In the genomic region with DNA sequence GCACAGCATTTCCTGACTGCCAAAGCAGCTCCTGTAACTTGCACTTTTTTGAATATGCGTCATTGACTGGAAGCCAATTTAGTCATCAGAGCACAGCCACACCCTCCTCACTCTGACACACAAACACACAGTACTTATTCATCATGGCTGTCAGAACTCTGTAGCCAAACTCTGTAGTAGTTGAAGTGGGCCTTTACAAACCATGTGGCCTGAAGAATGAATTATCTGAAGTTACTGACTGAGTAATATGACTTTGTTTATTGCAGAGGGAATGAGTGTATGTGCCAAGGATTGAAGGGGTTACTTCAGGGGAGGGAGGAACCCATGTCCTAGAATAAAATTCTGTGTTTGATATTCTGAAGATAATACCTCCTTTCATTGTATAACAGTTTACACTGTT, we compare ENCODE assay signal across 8 cellular contexts.
A peak's percentile ranks its signal among the peaks of the same experiment; 100 is the strongest.
DNase-seq lines count a peak whose midpoint lies in the region; ATAC-seq and TF ChIP-seq lines count a peak whose summit lies in the region.

No MANE protein-coding gene starts in this region.

- no TSS peak for BruUV-seq in IMR-90 (replicated peaks; lab: Mats Ljungman, UMichigan)

- no peaks in the 10 kb centered on the region for H4K20me1 ChIP-seq in IMR-90 (ENCODE audit: insufficient read depth, low read length)

- TF ChIP-seq POLR2A in IMR-90 (IDR thresholded peaks at IDR 0.05; ENCODE audit: low read depth, low read length) (no peak), GM18505 (IDR thresholded peaks at IDR 0.05; ENCODE audit: borderline replicate concordance, extremely low read depth, insufficient read depth, insufficient read length) (no peak)

- intact Hi-C loops in IMR-90 (cut with micrococcal nuclease) (loop anchor here (10.0 kb wide), 1 partner anchor 241 kb away; no protein-coding TSS in a partner anchor), left ventricle myocardium superior (cut with micrococcal nuclease) (no loop called here)

- no peak overlapping the region for H2AFZ ChIP-seq in IMR-90 (replicated peaks; ENCODE audit: low read length, poor library complexity)

- no peak overlapping the region for H2BK15ac ChIP-seq in IMR-90 (ENCODE audit: low read depth, low read length)

- TF ChIP-seq RAD21 in IMR-90 (IDR thresholded peaks at IDR 0.05; ENCODE audit: low read length): no peak

- H3K14ac ChIP-seq in IMR-90 (replicated peaks; ENCODE audit: low read depth, low read length): no peak overlapping the region

- no peaks in the 10 kb centered on the region for H3K36me3 ChIP-seq in IMR-90 (ENCODE audit: control insufficient read depth, insufficient read depth, low read length)

- H2BK20ac ChIP-seq in IMR-90 (ENCODE audit: low read depth, low read length): no peak overlapping the region; the same call in 1 of the 2 replicates

- H3K23ac ChIP-seq in IMR-90 (ENCODE audit: low read depth, low read length): no peak overlapping the region

- H3K9ac ChIP-seq in IMR-90 (ENCODE audit: low read depth, low read length): no peak overlapping the region

- no peak overlapping the region for H2AK9ac ChIP-seq in IMR-90 (replicated peaks; ENCODE audit: low read depth, low read length, poor library complexity)

- H4K91ac ChIP-seq in IMR-90 (ENCODE audit: insufficient read depth, low read depth, low read length): no peak overlapping the region

- H3K4me1 Mint-ChIP-seq in activated T-cell treated with anti-CD3 and anti-CD28 coated beads, Interleukin-2, amount 50 U/mL, for 72 hours (ENCODE audit: low read depth): peaks cover 11% of the 10 kb centered on the region
- peaks cover 12% of the 10 kb centered on the region for H3K4me1 Mint-ChIP-seq in endothelial cell (ENCODE audit: unreplicated experiment)

- no peak overlapping the region for H3K18ac ChIP-seq in IMR-90 (ENCODE audit: low read depth, low read length)

- H3K27me3 Mint-ChIP-seq in activated T-cell treated with anti-CD3 and anti-CD28 coated beads, Interleukin-2, amount 50 U/mL, for 72 hours (ENCODE audit: low read depth): no peaks in the 10 kb centered on the region
- H3K27me3 Mint-ChIP-seq in endothelial cell (ENCODE audit: unreplicated experiment): peaks cover 2% of the 10 kb centered on the region

- no peak for TF ChIP-seq CTCF in IMR-90 (conservative IDR thresholded peaks at IDR 0.05; ENCODE audit: low read depth, low read length)
- TF ChIP-seq CTCF in endothelial cell (IDR thresholded peaks at IDR 0.05; ENCODE audit: unreplicated experiment): no peak

- H4K8ac ChIP-seq in IMR-90 (ENCODE audit: low read depth in 2 of 2, low read length in 2 of 2): no peak overlapping the region; a peak in 1 of 4 replicates

- no peak overlapping the region for H3K4me3 Mint-ChIP-seq in activated T-cell treated with anti-CD3 and anti-CD28 coated beads, Interleukin-2, amount 50 U/mL, for 72 hours
- H3K4me3 Mint-ChIP-seq in endothelial cell (ENCODE audit: unreplicated experiment): no peak overlapping the region

- WGBS in IMR-90 (ENCODE audit: extremely low coverage in 2 of 2, insufficient read length in 1 of 2), 2 experiments: no CpG with 5 or more reads among the region's 1 CpG

- H3K4me1 ChIP-seq in IMR-90 (ENCODE audit: control insufficient read depth, insufficient read depth, low read length): peaks cover 15% of the 10 kb centered on the region

- CTCF ChIA-PET in IMR-90 (lab: Yijun Ruan, JAX): no interaction called here

- H3K9me1 ChIP-seq in IMR-90 (ENCODE audit: insufficient read depth, low read length): peaks cover 19% of the 10 kb centered on the region

- H3K27ac Mint-ChIP-seq in activated T-cell treated with anti-CD3 and anti-CD28 coated beads, Interleukin-2, amount 50 U/mL, for 72 hours: peak overlapping the region; percentile 13
- no peak overlapping the region for H3K27ac Mint-ChIP-seq in endothelial cell (ENCODE audit: unreplicated experiment)

- H3K4me3 ChIP-seq in IMR-90 (ENCODE audit: insufficient read depth, low read depth, low read length): no peak overlapping the region

- no peaks in the 10 kb centered on the region for H3K27me3 ChIP-seq in IMR-90 (ENCODE audit: control insufficient read depth, insufficient read depth, low read length)

- no peak overlapping the region for H2AK5ac ChIP-seq in IMR-90 (ENCODE audit: low read depth, low read length)

- peak overlapping the region; percentile 95; the same call in 1 of the 2 replicates for H2BK120ac ChIP-seq in IMR-90 (ENCODE audit: low read depth, low read length)

- POLR2A ChIA-PET in IMR-90 (lab: Charles Lee; ENCODE audit: unreplicated experiment): no interaction called here

- H3K4ac ChIP-seq in IMR-90 (ENCODE audit: low read depth, low read length): no peak overlapping the region

- H3K27ac ChIP-seq in IMR-90 (ENCODE audit: insufficient read depth, low read length): no peak overlapping the region

- H3K4me2 ChIP-seq in IMR-90 (ENCODE audit: low read depth, low read length): no peak overlapping the region

- no peak overlapping the region for H3K56ac ChIP-seq in IMR-90 (ENCODE audit: extremely low read depth, insufficient read depth, low read length)

- no peaks in the 10 kb centered on the region for H3K9me3 ChIP-seq in IMR-90 (ENCODE audit: control insufficient read depth, insufficient read depth, low read length)

- H2BK5ac ChIP-seq in IMR-90 (ENCODE audit: low read depth, low read length, poor library complexity, severe bottlenecking): peak overlapping the region; percentile 86

- dilution Hi-C loops in IMR-90 (cut with HindIII; ENCODE audit: low sequenced_read_pairs, unreplicated experiment): no loop called here

- DNase-seq in COLO829 (ENCODE audit: low spot score) (peak; percentile 85), IMR-90 (peak; percentile 98), left ventricle myocardium superior (no peak), superior temporal gyrus (ENCODE audit: extremely low spot score) (peak; percentile 55), endothelial cell (ENCODE audit: low spot score) (no peak)
- peak; percentile 23 to 29 for DNase-seq in activated T-cell treated with anti-CD3 and anti-CD28 coated beads, Interleukin-2, amount 50 U/mL, for 72 hours

- no peaks in the 10 kb centered on the region for H3K9me3 Mint-ChIP-seq in activated T-cell treated with anti-CD3 and anti-CD28 coated beads, Interleukin-2, amount 50 U/mL, for 72 hours
- no peaks in the 10 kb centered on the region for H3K9me3 Mint-ChIP-seq in endothelial cell (ENCODE audit: unreplicated experiment)

- H3K36me3 Mint-ChIP-seq in activated T-cell treated with anti-CD3 and anti-CD28 coated beads, Interleukin-2, amount 50 U/mL, for 72 hours (ENCODE audit: insufficient read depth in 2 of 2): no peaks in the 10 kb centered on the region
- no peaks in the 10 kb centered on the region for H3K36me3 Mint-ChIP-seq in endothelial cell (ENCODE audit: low read depth, unreplicated experiment)

- peaks cover 0 to 3% of the 10 kb centered on the region in 2 experiments; a peak in 1 of 4 replicates for H3K79me1 ChIP-seq in IMR-90 (ENCODE audit: low read depth in 1 of 2, low read length in 2 of 2)

- ATAC-seq in IMR-90 (ENCODE audit: low read depth) (peak; percentile 84), left ventricle myocardium superior (peak; percentile 98), HG02642 (IDR thresholded peaks at IDR 0.05; ENCODE audit: poor library complexity, unreplicated experiment) (no peak), GM18505 (IDR thresholded peaks at IDR 0.05; ENCODE audit: unreplicated experiment) (no peak)
- ATAC-seq in activated T-cell treated with anti-CD3 and anti-CD28 coated beads, Interleukin-2, amount 50 U/mL, for 72 hours (replicated peaks in 1 of 2): peak; percentile 98 to 100

- no peak overlapping the region for H4K5ac ChIP-seq in IMR-90 (ENCODE audit: low read depth, low read length)

- in situ Hi-C loops in IMR-90 (cut with MboI; ENCODE audit: low sequenced_read_pairs): no loop called here

TF ChIP-seq in IMR-90, 13 proteins besides CTCF, POLR2A, EP300 and RAD21:
- TF ChIP-seq NFE2L2 (IDR thresholded peaks at IDR 0.05; ENCODE audit: low read depth, low read length) (no peak), USF2 (IDR thresholded peaks at IDR 0.05; ENCODE audit: low read depth, low read length) (peak; percentile 26; the same call in 1 of the 2 replicates), RFX5 (IDR thresholded peaks at IDR 0.05; ENCODE audit: low read depth, low read length) (no peak), RCOR1 (IDR thresholded peaks at IDR 0.05; ENCODE audit: insufficient replicate concordance, low read length) (no peak), MXI1 (IDR thresholded peaks at IDR 0.05; ENCODE audit: borderline replicate concordance, low read depth, low read length) (peak; percentile 78), CHD1 (IDR thresholded peaks at IDR 0.05; ENCODE audit: low read depth, low read length) (no peak), CEBPB (IDR thresholded peaks at IDR 0.05; ENCODE audit: low read depth, low read length) (no peak), SMC3 (IDR thresholded peaks at IDR 0.05; ENCODE audit: low read depth, low read length) (no peak), MAZ (IDR thresholded peaks at IDR 0.05; ENCODE audit: borderline replicate concordance, low read depth, low read length) (no peak), FOS (IDR thresholded peaks at IDR 0.05; ENCODE audit: low read depth, low read length) (peak; percentile 53; the same call in 1 of the 2 replicates), MAFK (IDR thresholded peaks at IDR 0.05; ENCODE audit: low read depth, low read length) (no peak), BHLHE40 (IDR thresholded peaks at IDR 0.05; ENCODE audit: low read depth, low read length) (peak; percentile 17; the same call in 1 of the 2 replicates)
- TF ChIP-seq, protein P1, sequence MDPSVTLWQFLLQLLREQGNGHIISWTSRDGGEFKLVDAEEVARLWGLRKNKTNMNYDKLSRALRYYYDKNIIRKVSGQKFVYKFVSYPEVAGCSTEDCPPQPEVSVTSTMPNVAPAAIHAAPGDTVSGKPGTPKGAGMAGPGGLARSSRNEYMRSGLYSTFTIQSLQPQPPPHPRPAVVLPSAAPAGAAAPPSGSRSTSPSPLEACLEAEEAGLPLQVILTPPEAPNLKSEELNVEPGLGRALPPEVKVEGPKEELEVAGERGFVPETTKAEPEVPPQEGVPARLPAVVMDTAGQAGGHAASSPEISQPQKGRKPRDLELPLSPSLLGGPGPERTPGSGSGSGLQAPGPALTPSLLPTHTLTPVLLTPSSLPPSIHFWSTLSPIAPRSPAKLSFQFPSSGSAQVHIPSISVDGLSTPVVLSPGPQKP (IDR thresholded peaks at IDR 0.05; ENCODE audit: borderline replicate concordance, low read depth, low read length): no peak

Comparison
In these comparisons a context has a peak if more than half of its experiments do, and no peak if none do; other contexts are left out.
1. DNase-seq: peak in COLO829 (single experiment), IMR-90 (single experiment), activated T-cell treated with anti-CD3 and anti-CD28 coated beads, Interleukin-2, amount 50 U/mL, for 72 hours (2 of 2) and superior temporal gyrus (single experiment); none in left ventricle myocardium superior (single experiment) and endothelial cell (single experiment).
2. ATAC-seq: peak in IMR-90 (single experiment), activated T-cell treated with anti-CD3 and anti-CD28 coated beads, Interleukin-2, amount 50 U/mL, for 72 hours (2 of 2) and left ventricle myocardium superior (single experiment); none in HG02642 (single experiment) and GM18505 (single experiment).